ENCODE assay signal across 8 cellular contexts in the genomic region with DNA sequence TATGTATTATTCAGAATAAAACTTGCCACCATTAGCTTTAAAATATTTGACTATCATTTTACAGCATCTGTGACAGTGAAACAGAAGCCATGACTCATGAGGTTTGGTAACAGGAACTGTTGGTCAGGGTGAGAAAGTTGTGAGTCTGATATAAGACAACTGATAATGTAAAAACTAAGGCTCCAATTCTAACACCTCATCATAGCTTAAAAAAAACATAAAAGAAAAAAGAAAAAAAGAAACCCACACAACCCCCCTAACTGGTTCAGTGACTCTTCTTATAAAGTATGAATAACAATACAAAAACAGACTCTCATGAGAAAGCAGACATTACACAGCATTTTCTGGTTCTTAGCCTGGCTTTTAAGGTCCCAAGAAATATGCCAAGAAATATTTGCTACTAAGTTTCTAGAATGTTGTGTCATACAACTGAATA.
DNase-seq lines count a peak whose midpoint lies in the region; ATAC-seq, FAIRE-seq and TF ChIP-seq lines count a peak whose summit lies in the region.

No MANE protein-coding gene starts in this region.

- H3K27ac Mint-ChIP-seq in brain, result peak overlapping the region in 3 of 5 experiments; percentile 10 to 70 (median 37)

- H3K4me1 Mint-ChIP-seq in brain, result peaks cover 28% of the 10 kb centered on the region

- no peaks in the 10 kb centered on the region for H3K9me3 ChIP-seq in small intestine (ENCODE audit: control insufficient read depth, low read depth)

- no peaks in the 10 kb centered on the region for H3K4me1 ChIP-seq in small intestine (ENCODE audit: control insufficient read depth in 2 of 2, insufficient read depth in 1 of 2, low read depth in 1 of 2, low read length in 1 of 2)

- H3K4me3 ChIP-seq in small intestine (ENCODE audit: low read depth in 1 of 2, low read length in 2 of 2), result no peak overlapping the region

- peaks cover 40% of the 10 kb centered on the region for H3K36me3 Mint-ChIP-seq in brain

- no peaks in the 10 kb centered on the region for H3K9me3 Mint-ChIP-seq in brain

- no peaks in the 10 kb centered on the region for H3K27me3 Mint-ChIP-seq in brain

- DNase-seq in activated CD8-positive, alpha-beta memory T cell treated with anti-CD3 and anti-CD28 coated beads, Interleukin-2, amount 50 U/mL, for 24 hours (ENCODE audit: extremely low read depth), result peak; percentile 7
- no peak for DNase-seq in activated CD8-positive, alpha-beta memory T cell treated with anti-CD3 and anti-CD28 coated beads, Interleukin-2, amount 50 U/mL, for 4 hours
- DNase-seq in H4 (ENCODE audit: low spot score), result peak; percentile 36
- peak; percentile 65 to 67 for DNase-seq in Kasumi-1 (lab: John Stamatoyannopoulos, UW)
- peak; percentile 44 for DNase-seq in small intestine
- DNase-seq in retina, result no peak

- no peaks in the 10 kb centered on the region for H3K27me3 ChIP-seq in small intestine (ENCODE audit: control insufficient read depth in 2 of 2, insufficient read depth in 2 of 2, low read length in 2 of 2)

- peak; percentile 62 for FAIRE-seq in small intestine (lab: Jason Lieb, UNC)

- peaks cover 8 to 12% of the 10 kb centered on the region in 2 donors for H3K36me3 ChIP-seq in small intestine (ENCODE audit: control insufficient read depth in 2 of 2, insufficient read depth in 2 of 2, low read length in 2 of 2)

- no peak overlapping the region for H3K27ac ChIP-seq in small intestine (ENCODE audit: low read depth in 1 of 2, low read length in 1 of 2)

- ATAC-seq in HG03025 (IDR thresholded peaks at IDR 0.05; ENCODE audit: low FRiP score, unreplicated experiment), result no peak

- TF ChIP-seq CTCF in brain (conservative IDR thresholded peaks at IDR 0.05), result no peak

- no peak overlapping the region for H3K4me3 Mint-ChIP-seq in brain

Comparison
In these comparisons a context has a peak if more than half of its experiments do, and no peak if none do; other contexts are left out.
1. DNase-seq: peak in activated CD8-positive, alpha-beta memory T cell treated with anti-CD3 and anti-CD28 coated beads, Interleukin-2, amount 50 U/mL, for 24 hours (single experiment), H4 (single experiment), Kasumi-1 (2 of 2) and small intestine (single experiment); none in activated CD8-positive, alpha-beta memory T cell treated with anti-CD3 and anti-CD28 coated beads, Interleukin-2, amount 50 U/mL, for 4 hours (single experiment) and retina (single experiment).